35 cellular contexts compared by ENCODE assay signal in genomic region chr10:6944450-6944849, GRCh38.
"Had no signal": no experiment of that assay in that cellular context is flagged by ENCODE, and none has a peak within 500 bp of the region (broad histone marks: within the 10 kb centered on the region; RNA-seq: fewer than 3 reads in every experiment).

No MANE protein-coding gene starts in this region.

- H3K9me3 ChIP-seq: MG63 had no signal

- DNase-seq: Kasumi-1, MG63, MM.1S, MV-4-11, NCI-H1048, NCI-H1092, NCI-H1092 treated with DMSO at 0.1 percent for 48 hours, NCI-H1105, NCI-H1105 treated with DMSO at 0.1 percent for 48 hours, NCI-H1417, NCI-H1417 treated with DMSO at 0.1 percent for 48 hours, NCI-H1436, NCI-H1436 treated with DMSO at 0.1 percent for 48 hours, NCI-H146, NCI-H1694, NCI-H1694 treated with DMSO at 0.1 percent for 48 hours, NCI-H187, NCI-H187 treated with DMSO at 0.1 percent for 48 hours, NCI-H1930, NCI-H2029, NCI-H2029 treated with DMSO at 0.1 percent for 48 hours, NCI-H2081, NCI-H2081 treated with DMSO at 0.1 percent for 48 hours, NCI-H2107, NCI-H2171, NCI-H2171 treated with DMSO at 0.1 percent for 48 hours, NCI-H2227 treated with DMSO at 0.1 percent for 48 hours, NCI-H226, NCI-H345, NCI-H446, NCI-H446 treated with DMSO at 0.1 percent for 48 hours, NCI-H510A, NCI-H510A treated with DMSO at 0.1 percent for 48 hours, NCI-H524, NCI-H524 treated with DMSO at 0.1 percent for 48 hours had no signal

- H3K4me3 ChIP-seq: MG63 had no signal

- H3K36me3 ChIP-seq: MG63 had no signal
